19 cellular contexts compared by ENCODE assay signal in the genomic region with DNA sequence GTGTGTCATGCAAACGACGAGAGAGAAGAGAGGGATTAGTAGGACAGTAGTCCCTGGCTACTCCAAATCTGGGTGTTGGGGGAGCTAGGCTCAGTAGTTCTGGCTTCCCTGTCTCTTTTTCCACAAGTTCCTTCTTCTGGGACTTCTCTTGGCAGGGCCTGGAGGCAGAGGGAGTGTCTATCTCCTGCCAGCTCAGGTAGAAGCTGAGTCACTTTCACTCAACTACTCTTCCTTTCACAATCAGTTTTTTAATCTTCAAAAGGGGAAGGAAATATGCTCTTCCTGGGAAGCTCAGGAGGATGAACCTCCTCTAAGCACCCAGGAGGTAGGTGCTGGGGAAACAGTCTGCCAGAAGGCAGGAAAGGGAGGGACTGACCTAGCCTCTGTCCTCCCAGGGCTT. TPM values are rescaled to one million over a fixed set of nuclear protein-coding genes. Genes with fewer than 3 reads are reported as not detected.
DNase-seq lines count a peak whose midpoint lies in the region; ATAC-seq and TF ChIP-seq lines count a peak whose summit lies in the region.
"Had no signal": no experiment of that assay in that cellular context is flagged by ENCODE, and none has a peak within 500 bp of the region (broad histone marks: within the 10 kb centered on the region; RNA-seq: fewer than 3 reads in every experiment).

No MANE protein-coding gene starts in this region.

- H2BK15ac ChIP-seq in H9 (ENCODE audit: low read depth, low read length) (no peak overlapping the region), neuronal stem cell (ENCODE audit: low read length) (no peak overlapping the region)

- no peak for DNase-seq in H9
- DNase-seq in RWPE1 (ENCODE audit: low spot score), result peak; percentile 68
- no peak for DNase-seq in neuronal stem cell (ENCODE audit: low spot score)
- no peak for DNase-seq in cerebellar nuclear complex (lab: John Stamatoyannopoulos, UW)
- DNase-seq in OCI-LY7 (ENCODE audit: low spot score), result no peak
- no peak for DNase-seq in LoVo (ENCODE audit: low spot score)
- DNase-seq in amygdala (lab: John Stamatoyannopoulos, UW), result no peak
- DNase-seq: C1 segment of cervical spinal cord, DMS 273 treated with DMSO at 0.1 percent for 48 hours, GF-D8, MM.1S, NCI-H1105, NCI-H1694, NCI-H524, SIG-M5 had no signal

- H3K4me2 ChIP-seq in H9 (ENCODE audit: insufficient read depth, insufficient read length, low read length), result no peak overlapping the region
- H3K4me2 ChIP-seq in neuronal stem cell (ENCODE audit: insufficient read depth, low read length, poor library complexity, severe bottlenecking), result no peak overlapping the region
- no peak overlapping the region for H3K4me2 ChIP-seq in OCI-LY7 (ENCODE audit: low read length)
- H3K4me2 ChIP-seq: A549, GM23338 had no signal

- H3K23ac ChIP-seq in H9 (ENCODE audit: insufficient read length, low read depth, low read length) (no peak overlapping the region), neuronal stem cell (ENCODE audit: low read depth, low read length, poor library complexity) (peak overlapping the region; percentile 34)

- CTCF ChIA-PET in RWPE1 (lab: Yijun Ruan, JAX) (interaction anchor here (3.5 kb wide), 1 partner anchor 120 kb away, joined by 16 read pairs; no protein-coding TSS in a partner anchor), OCI-LY7 (lab: Charles Lee; ENCODE audit: unreplicated experiment) (no interaction called here)

- H3K4me1 ChIP-seq in H9 (ENCODE audit: insufficient read depth, low read length), result no peaks in the 10 kb centered on the region
- H3K4me1 ChIP-seq in neuronal stem cell (ENCODE audit: control insufficient read depth in 2 of 2, insufficient read depth in 1 of 2, low read depth in 1 of 2, low read length in 2 of 2), result no peaks in the 10 kb centered on the region
- no peaks in the 10 kb centered on the region for H3K4me1 ChIP-seq in OCI-LY7 (ENCODE audit: insufficient read depth, low read length, poor library complexity, severe bottlenecking)
- H3K4me1 ChIP-seq: A549 had no signal

- intact Hi-C loops in OCI-LY7 (cut with micrococcal nuclease; ENCODE audit: unreplicated experiment), result no loop called here

- no peaks in the 10 kb centered on the region; the same call in 1 of the 2 replicates for H3K27me3 Mint-ChIP-seq in H9 (ENCODE audit: low read depth)

- no peak overlapping the region for H4K5ac ChIP-seq in H9 (ENCODE audit: insufficient read length, low read depth, low read length)

- H2BK120ac ChIP-seq in H9 (ENCODE audit: low read depth, low read length, poor library complexity, severe bottlenecking) (no peak overlapping the region), neuronal stem cell (ENCODE audit: low read depth, low read length) (no peak overlapping the region)

- H2BK20ac ChIP-seq in H9 (ENCODE audit: low read depth, low read length, poor library complexity, severe bottlenecking), result no peak overlapping the region

- H3K23me2 ChIP-seq in H9 (ENCODE audit: insufficient read length, low read depth, low read length, poor library complexity, severe bottlenecking), result peaks cover 2% of the 10 kb centered on the region

- ATAC-seq in esophagus mucosa, result peak; percentile 67
- ATAC-seq: A549, GM23338, HepG2 had no signal

- H4K20me1 ChIP-seq in H9 (ENCODE audit: control insufficient read depth, insufficient read depth, insufficient read length) (no peaks in the 10 kb centered on the region), OCI-LY7 (ENCODE audit: insufficient read depth, low read length) (no peaks in the 10 kb centered on the region)

- H4K8ac ChIP-seq in H9 (replicated peaks; ENCODE audit: insufficient read length, low read depth, low read length), result no peak overlapping the region
- no peak overlapping the region for H4K8ac ChIP-seq in neuronal stem cell (ENCODE audit: low read depth, low read length)

- peak overlapping the region in 2 of 3 experiments; percentile 76 to 87; a peak in 4 of 7 replicates for H3K27ac Mint-ChIP-seq in H9
- H3K27ac Mint-ChIP-seq: GM23338 had no signal

- BruUV-seq in OCI-LY7 (replicated peaks; lab: Mats Ljungman, UMichigan), result no TSS peak

- H3K9me3 ChIP-seq in H9 (ENCODE audit: control insufficient read depth, low read depth, low read length), result no peaks in the 10 kb centered on the region
- H3K9me3 ChIP-seq in neuronal stem cell (replicated peaks in 1 of 2; ENCODE audit: control insufficient read depth in 2 of 2, insufficient read depth in 1 of 2, low read depth in 1 of 2, low read length in 2 of 2), result peaks cover 0 to 7% of the 10 kb centered on the region in 2 donors
- no peaks in the 10 kb centered on the region for H3K9me3 ChIP-seq in OCI-LY7 (ENCODE audit: low read length)
- H3K9me3 ChIP-seq: A549 had no signal

- no peaks in the 10 kb centered on the region for H3K9me2 ChIP-seq in OCI-LY7 (ENCODE audit: insufficient read depth, low read length)

- no peak overlapping the region for H3T11ph ChIP-seq in H9 (ENCODE audit: low read length)

- H3K79me2 ChIP-seq in H9 (ENCODE audit: insufficient read depth, low read length), result no peaks in the 10 kb centered on the region
- no peaks in the 10 kb centered on the region for H3K79me2 ChIP-seq in OCI-LY7 (ENCODE audit: insufficient read depth, low read depth, low read length)

- H3K56ac ChIP-seq in H9 (ENCODE audit: insufficient read length, low read depth, low read length), result no peak overlapping the region

- no peak overlapping the region for H3K14ac ChIP-seq in H9 (ENCODE audit: insufficient read depth, low read length)
- H3K14ac ChIP-seq in neuronal stem cell (ENCODE audit: low read length), result no peak overlapping the region

- H2BK5ac ChIP-seq in H9 (ENCODE audit: insufficient read length, low read length), result no peak overlapping the region
- peak overlapping the region; percentile 39 for H2BK5ac ChIP-seq in neuronal stem cell (ENCODE audit: low read length)

- TF ChIP-seq CTCF in H9 (conservative IDR thresholded peaks at IDR 0.05), result no peak
- no peak for TF ChIP-seq CTCF in RWPE1 (conservative IDR thresholded peaks at IDR 0.05; ENCODE audit: low read depth)
- no peak for TF ChIP-seq CTCF in OCI-LY7 (conservative IDR thresholded peaks at IDR 0.05; ENCODE audit: low read length)

- no peak overlapping the region for H3K18ac ChIP-seq in H9 (ENCODE audit: insufficient read length, low read depth, low read length)
- no peak overlapping the region for H3K18ac ChIP-seq in neuronal stem cell (ENCODE audit: low read length)

- H3K27me3 ChIP-seq in H9 (ENCODE audit: insufficient read depth, low read length), result no peaks in the 10 kb centered on the region
- no peaks in the 10 kb centered on the region for H3K27me3 ChIP-seq in neuronal stem cell (ENCODE audit: control insufficient read depth in 3 of 3, insufficient read depth in 3 of 3, low read depth in 1 of 3, low read length in 3 of 3)

- H4K91ac ChIP-seq in H9 (ENCODE audit: insufficient read length, low read depth, low read length), result no peak overlapping the region
- no peak overlapping the region for H4K91ac ChIP-seq in neuronal stem cell (ENCODE audit: low read depth, low read length, poor library complexity)

- no peaks in the 10 kb centered on the region for H3K9me3 Mint-ChIP-seq in H9
- H3K9me3 Mint-ChIP-seq: GM23338 had no signal

- no peak overlapping the region for H2AFZ ChIP-seq in H9 (ENCODE audit: low read length)
- H2AFZ ChIP-seq in neuronal stem cell (ENCODE audit: low read length), result no peak overlapping the region
- no peak overlapping the region for H2AFZ ChIP-seq in OCI-LY7 (ENCODE audit: low read length)
- H2AFZ ChIP-seq: GM23338 had no signal

- H3K4me1 Mint-ChIP-seq in H9, result no peaks in the 10 kb centered on the region

- H3K4me3 ChIP-seq in neuronal stem cell (ENCODE audit: low read length in 2 of 2) (no peak overlapping the region), OCI-LY7 (ENCODE audit: low read depth, low read length, poor library complexity, severe bottlenecking) (no peak overlapping the region)
- H3K4me3 ChIP-seq: A549, GM23338 had no signal

- POLR2A ChIA-PET in RWPE1 (lab: Yijun Ruan, JAX; ENCODE audit: low non-redundant PET), result no interaction called here
- POLR2A ChIA-PET in OCI-LY7 (lab: Charles Lee), result no interaction called here

- H3K36me3 ChIP-seq in neuronal stem cell (replicated peaks in 1 of 2; ENCODE audit: control insufficient read depth in 2 of 2, insufficient read depth in 2 of 2, low read length in 2 of 2) (peaks cover 68 to 89% of the 10 kb centered on the region in 2 donors), OCI-LY7 (ENCODE audit: insufficient read depth, low read length) (peaks cover 91% of the 10 kb centered on the region)

- H3K79me1 ChIP-seq in H9 (ENCODE audit: insufficient read depth, low read depth, low read length, poor library complexity, severe bottlenecking), result no peaks in the 10 kb centered on the region
- no peaks in the 10 kb centered on the region for H3K79me1 ChIP-seq in neuronal stem cell (ENCODE audit: low read depth, low read length)

- peaks cover 47 to 81% (median 71%) of the 10 kb centered on the region in 3 experiments for H3K36me3 Mint-ChIP-seq in H9 (ENCODE audit: insufficient read depth in 1 of 3, low read depth in 3 of 3)

- no peak overlapping the region for H3K4ac ChIP-seq in H9 (ENCODE audit: low read depth, low read length)
- H3K4ac ChIP-seq in neuronal stem cell (ENCODE audit: low read length), result no peak overlapping the region

- no peak overlapping the region for H3K27ac ChIP-seq in H9 (ENCODE audit: insufficient read length, low read depth, low read length)
- peak overlapping the region; percentile 44 for H3K27ac ChIP-seq in RWPE1
- H3K27ac ChIP-seq in neuronal stem cell (replicated peaks; ENCODE audit: low read length), result no peak overlapping the region
- no peak overlapping the region for H3K27ac ChIP-seq in OCI-LY7 (ENCODE audit: low read depth, low read length, poor library complexity, severe bottlenecking)
- H3K27ac ChIP-seq: A549 had no signal

- H3K9ac ChIP-seq in H9 (ENCODE audit: extremely low read depth, insufficient read length, low read length) (no peak overlapping the region), neuronal stem cell (ENCODE audit: low read depth, low read length, poor library complexity) (no peak overlapping the region)

- H3K4me3 Mint-ChIP-seq in H9, result no peak overlapping the region
- H3K4me3 Mint-ChIP-seq: GM23338 had no signal

- H2AK5ac ChIP-seq in H9 (ENCODE audit: insufficient read length, low read length), result no peak overlapping the region
- no peak overlapping the region for H2AK5ac ChIP-seq in neuronal stem cell (ENCODE audit: low read depth, low read length)

- H2BK12ac ChIP-seq in H9 (ENCODE audit: insufficient read length, low read depth, low read length) (no peak overlapping the region), neuronal stem cell (ENCODE audit: low read length) (no peak overlapping the region)

- WGBS in H9 (ENCODE audit: extremely low coverage, insufficient read length, low lambda C conversion rate), result no CpG with 5 or more reads among the region's 2 CpGs
- WGBS in neuronal stem cell (ENCODE audit: extremely low coverage in 2 of 2, insufficient read length in 2 of 2, insufficient replicate concordance in 1 of 2), 2 donors, result no CpG with 5 or more reads among the region's 2 CpGs

RNA-seq across cellular contexts. Expression of a gene that starts 35.2 kb away (rescaled TPM):
- total RNA-seq in H9 (2021), result 81.2 and 82.7 TPM in 2 replicates
- 30.0 TPM for total RNA-seq in esophagus mucosa
- polyA plus RNA-seq in neuronal stem cell (2013, experiment 1 of 2), result 141 TPM
- 139 TPM for polyA plus RNA-seq in neuronal stem cell (2013, experiment 2 of 2)
- 93.0 and 98.3 TPM in 2 replicates for total RNA-seq in OCI-LY7 (2014; rRNA removed; shearing (Covaris generic))
- 72.4 and 87.3 TPM in 2 replicates for total RNA-seq in OCI-LY7 (2022)

RNA-seq across cellular contexts. Expression of a gene that starts 53.1 kb away (rescaled TPM):
- 67.0 and 73.2 TPM in 2 replicates for total RNA-seq in H9 (2021)
- total RNA-seq in esophagus mucosa, result 28.0 TPM
- 86.8 TPM for polyA plus RNA-seq in neuronal stem cell (2013, experiment 1 of 2)
- polyA plus RNA-seq in neuronal stem cell (2013, experiment 2 of 2), result 85.5 TPM
- total RNA-seq in OCI-LY7 (2014; rRNA removed; shearing (Covaris generic)), result 51.4 and 67.3 TPM in 2 replicates
- 44.6 and 46.7 TPM in 2 replicates for total RNA-seq in OCI-LY7 (2022)

RNA-seq across cellular contexts. Expression of a gene that starts 54.3 kb away (rescaled TPM):
- 69.2 and 78.6 TPM in 2 replicates for total RNA-seq in H9 (2021)
- 21.0 TPM for total RNA-seq in esophagus mucosa
- polyA plus RNA-seq in neuronal stem cell (2013, experiment 1 of 2), result 23.6 TPM
- 22.6 TPM for polyA plus RNA-seq in neuronal stem cell (2013, experiment 2 of 2)
- 57.5 and 65.6 TPM in 2 replicates for total RNA-seq in OCI-LY7 (2014; rRNA removed; shearing (Covaris generic))
- total RNA-seq in OCI-LY7 (2022), result 67.5 and 70.0 TPM in 2 replicates
